ENCODE assay signal across 11 cellular contexts in genomic region chr9:104784098-104784497, GRCh38. TPM values are rescaled to one million over a fixed set of nuclear protein-coding genes. Genes with fewer than 3 reads are reported as not detected.
DNase-seq lines count a peak whose midpoint lies in the region; ATAC-seq, FAIRE-seq and TF ChIP-seq lines count a peak whose summit lies in the region.
"Had no signal": no experiment of that assay in that cellular context is flagged by ENCODE, and none has a peak within 500 bp of the region (broad histone marks: within the 10 kb centered on the region; RNA-seq: fewer than 3 reads in every experiment).

No MANE protein-coding gene starts in this region.

- H3K27ac Mint-ChIP-seq in endothelial cell (ENCODE audit: unreplicated experiment) = peak overlapping the region; percentile 2

- peaks cover 57% of the 10 kb centered on the region for H3K36me3 Mint-ChIP-seq in endothelial cell (ENCODE audit: low read depth, unreplicated experiment)

- H3K9me3 Mint-ChIP-seq in endothelial cell (ENCODE audit: unreplicated experiment) = no peaks in the 10 kb centered on the region

- H3K27me3 Mint-ChIP-seq in endothelial cell (ENCODE audit: unreplicated experiment) = no peaks in the 10 kb centered on the region

- H3K4me3 Mint-ChIP-seq in endothelial cell (ENCODE audit: unreplicated experiment) = peak overlapping the region; percentile 51

- peaks cover 8% of the 10 kb centered on the region for H3K4me1 Mint-ChIP-seq in endothelial cell (ENCODE audit: unreplicated experiment)

- FAIRE-seq in RCC 7860 (lab: Jason Lieb, UNC) = no peak
- FAIRE-seq: bronchial epithelial cell had no signal

- ATAC-seq in GM18868 (IDR thresholded peaks at IDR 0.05; ENCODE audit: unreplicated experiment) (peak; percentile 73), GM21717 (IDR thresholded peaks at IDR 0.05; ENCODE audit: unreplicated experiment) (peak; percentile 91), HG03196 (IDR thresholded peaks at IDR 0.05; ENCODE audit: unreplicated experiment) (peak; percentile 64), esophagus mucosa (no peak)

- no peak for TF ChIP-seq CTCF in endothelial cell (IDR thresholded peaks at IDR 0.05; ENCODE audit: unreplicated experiment)

- DNase-seq in endothelial cell (ENCODE audit: low spot score) (no peak), HK-2 (ENCODE audit: unreplicated experiment) (no peak), RCC 7860 (ENCODE audit: low spot score) (no peak)
- no peak for DNase-seq in activated T-cell treated with anti-CD3 and anti-CD28 coated beads, Interleukin-2, amount 50 U/mL, for 1 hour
- DNase-seq: NCI-H510A, nucleus accumbens had no signal

RNA-seq across cellular contexts. Expression of gene NIPSNAP3B, which starts 20.2 kb away (rescaled TPM):
- total RNA-seq in endothelial cell (ENCODE audit: unreplicated experiment) (2.3 TPM), esophagus mucosa (0.76 TPM)

RNA-seq across cellular contexts. Expression of gene NIPSNAP3A, which starts 36.6 kb away (rescaled TPM):
- 25.1 TPM for total RNA-seq in endothelial cell (ENCODE audit: unreplicated experiment)
- total RNA-seq in esophagus mucosa = 22.9 TPM
